Comparison of ENCODE assay signal across 22 cellular contexts in the genomic region with DNA sequence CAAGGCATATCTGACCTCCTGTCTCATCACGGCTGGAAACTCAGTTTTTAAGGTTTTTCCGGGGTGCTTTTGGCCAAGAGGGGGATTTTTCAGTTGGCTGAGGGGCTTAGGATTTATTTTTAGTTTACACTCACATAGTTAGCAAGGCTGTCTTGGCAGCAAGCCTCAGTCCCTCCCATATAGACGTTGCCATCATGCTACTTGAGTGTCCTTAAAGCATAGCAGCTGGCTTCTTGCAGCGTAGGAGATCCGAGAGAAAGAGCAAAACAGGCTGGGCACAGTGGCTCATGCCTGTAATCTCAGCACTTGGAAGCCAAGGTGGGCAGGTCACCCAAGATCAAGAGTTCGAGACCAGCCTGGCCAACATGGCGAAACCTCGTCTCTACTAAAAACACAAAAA.
"Had no signal": no experiment of that assay in that cellular context is flagged by ENCODE, and none has a peak within 500 bp of the region (broad histone marks: within the 10 kb centered on the region; RNA-seq: fewer than 3 reads in every experiment).

No MANE protein-coding gene starts in this region.

- H3K36me3 ChIP-seq: ovary, right atrium auricular region, tibial nerve had no signal

- H3K36me3 Mint-ChIP-seq: naive B cell; stimulated activated effector memory CD8-positive, alpha-beta T cell treated with anti-CD3 and anti-CD28 coated beads, Interleukin-12 subunit alpha, Interleukin-12 subunit beta, amount 100 ng/mL, for 72 hours had no signal

- H3K9me3 ChIP-seq: ovary, right atrium auricular region, tibial nerve had no signal

- H3K27ac Mint-ChIP-seq: endodermal cell; naive B cell; nephron progenitor cell; stimulated activated effector memory CD8-positive, alpha-beta T cell treated with anti-CD3 and anti-CD28 coated beads, Interleukin-12 subunit alpha, Interleukin-12 subunit beta, amount 100 ng/mL, for 72 hours had no signal

- H3K27me3 ChIP-seq: ovary, right atrium auricular region, tibial nerve had no signal

- H3K27ac ChIP-seq: coronary artery, ovary, right atrium auricular region, tibial nerve had no signal

- H3K9me3 Mint-ChIP-seq: endodermal cell; naive B cell; nephron progenitor cell; stimulated activated effector memory CD8-positive, alpha-beta T cell treated with anti-CD3 and anti-CD28 coated beads, Interleukin-12 subunit alpha, Interleukin-12 subunit beta, amount 100 ng/mL, for 72 hours had no signal

- ATAC-seq: left lobe of liver; stimulated activated effector memory CD8-positive, alpha-beta T cell treated with anti-CD3 and anti-CD28 coated beads, Interleukin-12 subunit alpha, Interleukin-12 subunit beta, amount 100 ng/mL, for 72 hours; stimulated activated naive CD8-positive, alpha-beta T cell treated with anti-CD3 and anti-CD28 coated beads, Interleukin-15, Interleukin-2, amounts not matched to agents 100 U/mL and 50 U/mL, for 24 hours had no signal

- H3K4me2 ChIP-seq: smooth muscle cell had no signal

- H3K4me1 Mint-ChIP-seq: endodermal cell; naive B cell; nephron progenitor cell; stimulated activated effector memory CD8-positive, alpha-beta T cell treated with anti-CD3 and anti-CD28 coated beads, Interleukin-12 subunit alpha, Interleukin-12 subunit beta, amount 100 ng/mL, for 72 hours had no signal

- H3K4me3 ChIP-seq: coronary artery, lung, ovary, right atrium auricular region, smooth muscle cell, tibial nerve had no signal

- H3K4me1 ChIP-seq: right atrium auricular region, tibial nerve had no signal

- H3K4me3 Mint-ChIP-seq: endodermal cell; naive B cell; nephron progenitor cell; stimulated activated effector memory CD8-positive, alpha-beta T cell treated with anti-CD3 and anti-CD28 coated beads, Interleukin-12 subunit alpha, Interleukin-12 subunit beta, amount 100 ng/mL, for 72 hours had no signal

- DNase-seq: central memory CD4-positive, alpha-beta T cell; effector CD4-positive, alpha-beta T cell; endodermal cell; erythroblast; foreskin melanocyte; head of caudate nucleus; hypothalamus; kidney glomerular epithelial cell; mesenchymal stem cell; naive B cell; nephron progenitor cell; ovary; stimulated activated CD4-positive, alpha-beta T cell treated with anti-CD3 and anti-CD28 coated beads, Interleukin-4, amount 100 ng/mL, for 1 hour; stimulated activated CD8-positive, alpha-beta memory T cell treated with anti-CD3 and anti-CD28 coated beads, Interleukin-4, amount 100 ng/mL, for 48 hours; stimulated activated naive CD8-positive, alpha-beta T cell treated with anti-CD3 and anti-CD28 coated beads, Interleukin-15, Interleukin-2, amounts not matched to agents 100 U/mL and 50 U/mL, for 24 hours had no signal
